1 cellular context compared by ENCODE assay signal in genomic region chr17:50199651-50200446, GRCh38.
TF ChIP-seq lines count a peak whose summit lies in the region.

No MANE protein-coding gene starts in this region.

TF ChIP-seq in GM23338, 12 proteins besides CTCF, POLR2A, EP300 and RAD21 (continued from another document):
- TF ChIP-seq ZNF462 (CRISPR knock-in tag; IDR thresholded peaks at IDR 0.05) (no peak), ZNF331 (CRISPR knock-in tag; IDR thresholded peaks at IDR 0.05; ENCODE audit: low read depth) (no peak), NANOG (IDR thresholded peaks at IDR 0.05; ENCODE audit: borderline replicate concordance) (no peak), JUNB (IDR thresholded peaks at IDR 0.05; ENCODE audit: unreplicated experiment) (no peak), ZNF114 (CRISPR knock-in tag; IDR thresholded peaks at IDR 0.05) (no peak), CREB1 (CRISPR knock-in tag; IDR thresholded peaks at IDR 0.05; ENCODE audit: low read depth) (peak; percentile 92), EZH2 (IDR thresholded peaks at IDR 0.05; ENCODE audit: low read depth, unreplicated experiment) (peak; percentile 20), STAT1 (IDR thresholded peaks at IDR 0.05; ENCODE audit: unreplicated experiment) (no peak)
- TF ChIP-seq, protein P1, sequence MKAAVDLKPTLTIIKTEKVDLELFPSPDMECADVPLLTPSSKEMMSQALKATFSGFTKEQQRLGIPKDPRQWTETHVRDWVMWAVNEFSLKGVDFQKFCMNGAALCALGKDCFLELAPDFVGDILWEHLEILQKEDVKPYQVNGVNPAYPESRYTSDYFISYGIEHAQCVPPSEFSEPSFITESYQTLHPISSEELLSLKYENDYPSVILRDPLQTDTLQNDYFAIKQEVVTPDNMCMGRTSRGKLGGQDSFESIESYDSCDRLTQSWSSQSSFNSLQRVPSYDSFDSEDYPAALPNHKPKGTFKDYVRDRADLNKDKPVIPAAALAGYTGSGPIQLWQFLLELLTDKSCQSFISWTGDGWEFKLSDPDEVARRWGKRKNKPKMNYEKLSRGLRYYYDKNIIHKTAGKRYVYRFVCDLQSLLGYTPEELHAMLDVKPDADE (IDR thresholded peaks at IDR 0.05), result no peak
